In the genomic region with DNA sequence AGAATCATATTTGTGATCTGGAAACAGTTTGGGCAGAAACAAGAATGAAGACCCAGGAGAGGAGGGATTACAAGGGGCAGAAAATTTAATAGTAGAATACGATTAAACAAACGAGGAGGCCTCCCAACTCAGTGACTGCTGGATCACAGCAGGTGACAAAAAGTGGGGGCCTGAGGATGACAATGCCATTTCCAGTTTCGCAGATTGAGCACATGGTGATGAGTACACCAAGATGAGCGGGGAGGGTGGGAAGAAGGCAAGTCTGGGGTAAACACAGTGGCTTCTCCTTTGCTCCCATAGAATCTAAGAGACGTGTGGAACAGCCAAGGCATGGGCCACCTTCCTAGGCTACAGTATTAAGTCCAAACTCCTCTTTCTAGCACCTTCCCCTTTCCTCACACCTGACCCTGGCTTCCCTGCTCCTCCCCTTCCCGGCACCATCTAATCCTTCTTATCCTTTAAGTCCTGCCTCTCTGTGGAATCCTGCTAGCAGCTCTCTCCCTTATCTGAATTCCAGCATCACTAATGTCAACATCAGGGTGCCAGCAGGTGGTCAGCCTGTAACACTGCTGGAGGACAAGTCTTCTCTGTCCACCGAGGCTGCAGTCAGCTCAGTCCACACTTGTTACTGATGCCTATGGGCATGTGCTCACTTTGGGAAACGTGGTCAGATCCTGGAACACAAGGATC, we compare ENCODE assay signal across 1 cellular context.
TF ChIP-seq lines count a peak whose summit lies in the region.

No MANE protein-coding gene starts in this region.

TF ChIP-seq in HepG2, 621 proteins besides CTCF, POLR2A, EP300 and RAD21 (continues in another document):
- TF ChIP-seq GATAD2A (CRISPR knock-in tag; IDR thresholded peaks at IDR 0.05) (peak; percentile 95), ZNF207 (IDR thresholded peaks at IDR 0.05; ENCODE audit: borderline replicate concordance) (no peak), KLF16 (CRISPR knock-in tag; IDR thresholded peaks at IDR 0.05) (peak in 1 of 2 experiments; percentile 45; a peak in 1 of 4 replicates), GABPB1 (CRISPR knock-in tag; IDR thresholded peaks at IDR 0.05) (0 out of 2 replicates have a peak, but pooled peaks have one; percentile 20), MXD4 (CRISPR knock-in tag; IDR thresholded peaks at IDR 0.05) (peak; percentile 52; the same call in 1 of the 2 replicates), MXI1 (IDR thresholded peaks at IDR 0.05; ENCODE audit: borderline replicate concordance, low read depth, low read length) (peak; percentile 18; the same call in 1 of the 3 replicates), ZNF614 (CRISPR knock-in tag; IDR thresholded peaks at IDR 0.05; ENCODE audit: borderline replicate concordance) (peak; percentile 47; the same call in 1 of the 2 replicates), ZSCAN25 (CRISPR knock-in tag; IDR thresholded peaks at IDR 0.05) (no peak), HHEX (CRISPR knock-in tag; IDR thresholded peaks at IDR 0.05) (0 out of 2 replicates have a peak, but pooled peaks have one; percentile 39), MIXL1 (CRISPR knock-in tag; IDR thresholded peaks at IDR 0.05) (peak; percentile 53; the same call in 1 of the 2 replicates), ELF3 (CRISPR knock-in tag; IDR thresholded peaks at IDR 0.05) (peak; percentile 62), ZNF451 (CRISPR knock-in tag; IDR thresholded peaks at IDR 0.05) (0 out of 2 replicates have a peak, but pooled peaks have one; percentile 37), REPIN1 (CRISPR knock-in tag; IDR thresholded peaks at IDR 0.05; ENCODE audit: borderline replicate concordance, low read depth) (peak; percentile 71; the same call in 1 of the 2 replicates), THYN1 (CRISPR knock-in tag; IDR thresholded peaks at IDR 0.05; ENCODE audit: borderline replicate concordance, low read depth) (0 out of 2 replicates have a peak, but pooled peaks have one; percentile 28), ZNF205 (CRISPR knock-in tag; IDR thresholded peaks at IDR 0.05) (peak; percentile 37; the same call in 1 of the 2 replicates), ZEB1 (IDR thresholded peaks at IDR 0.05; ENCODE audit: insufficient replicate concordance, low read depth) (peak; percentile 76), ZMYM4 (CRISPR knock-in tag; IDR thresholded peaks at IDR 0.05) (peak; percentile 78), ZNF747 (CRISPR knock-in tag; IDR thresholded peaks at IDR 0.05; ENCODE audit: borderline replicate concordance) (peak; percentile 66; the same call in 1 of the 2 replicates), ZBTB34 (CRISPR knock-in tag; IDR thresholded peaks at IDR 0.05) (0 out of 2 replicates have a peak, but pooled peaks have one; percentile 27), SMAD1 (CRISPR knock-in tag; IDR thresholded peaks at IDR 0.05; ENCODE audit: borderline replicate concordance, low read depth) (no peak), ARID5B (CRISPR knock-in tag; IDR thresholded peaks at IDR 0.05) (peak; percentile 94), ZNF326 (CRISPR knock-in tag; IDR thresholded peaks at IDR 0.05; ENCODE audit: borderline replicate concordance) (no peak), HOMEZ (CRISPR knock-in tag; IDR thresholded peaks at IDR 0.05; ENCODE audit: low read depth) (peak; percentile 70; the same call in 1 of the 2 replicates), FOXM1 (CRISPR knock-in tag; IDR thresholded peaks at IDR 0.05) (no peak), ZFP1 (CRISPR knock-in tag; IDR thresholded peaks at IDR 0.05) (peak; percentile 57; the same call in 1 of the 2 replicates), ZNF121 (CRISPR knock-in tag; IDR thresholded peaks at IDR 0.05) (peak; percentile 72), PAXIP1 (CRISPR knock-in tag; conservative IDR thresholded peaks at IDR 0.05) (peak; percentile 79), MIER3 (CRISPR knock-in tag; IDR thresholded peaks at IDR 0.05; ENCODE audit: borderline replicate concordance) (0 out of 2 replicates have a peak, but pooled peaks have one; percentile 49), SMAD3 (CRISPR knock-in tag; IDR thresholded peaks at IDR 0.05) (peak; percentile 81; the same call in 1 of the 2 replicates), ZSCAN9 (CRISPR knock-in tag; IDR thresholded peaks at IDR 0.05; ENCODE audit: borderline replicate concordance) (peak; percentile 65; the same call in 1 of the 2 replicates), ZNF674 (CRISPR knock-in tag; IDR thresholded peaks at IDR 0.05; ENCODE audit: low read depth) (no peak), NRL (CRISPR knock-in tag; IDR thresholded peaks at IDR 0.05; ENCODE audit: borderline replicate concordance) (0 out of 2 replicates have a peak, but pooled peaks have one; percentile 24), ZSCAN31 (CRISPR knock-in tag; IDR thresholded peaks at IDR 0.05; ENCODE audit: low read depth) (peak; percentile 63), ZNF597 (CRISPR knock-in tag; IDR thresholded peaks at IDR 0.05) (no peak), AHR (CRISPR knock-in tag; IDR thresholded peaks at IDR 0.05) (no peak), ZNF468 (CRISPR knock-in tag; IDR thresholded peaks at IDR 0.05) (no peak), RARA (CRISPR knock-in tag; IDR thresholded peaks at IDR 0.05) (peak; percentile 61; the same call in 1 of the 2 replicates), SOX6 (IDR thresholded peaks at IDR 0.05) (no peak), SOX6 (CRISPR knock-in tag; IDR thresholded peaks at IDR 0.05) (peak; percentile 73), KDM5B (CRISPR knock-in tag; IDR thresholded peaks at IDR 0.05; ENCODE audit: borderline replicate concordance) (peak; percentile 35; the same call in 1 of the 2 replicates)
- TF ChIP-seq, protein P1, sequence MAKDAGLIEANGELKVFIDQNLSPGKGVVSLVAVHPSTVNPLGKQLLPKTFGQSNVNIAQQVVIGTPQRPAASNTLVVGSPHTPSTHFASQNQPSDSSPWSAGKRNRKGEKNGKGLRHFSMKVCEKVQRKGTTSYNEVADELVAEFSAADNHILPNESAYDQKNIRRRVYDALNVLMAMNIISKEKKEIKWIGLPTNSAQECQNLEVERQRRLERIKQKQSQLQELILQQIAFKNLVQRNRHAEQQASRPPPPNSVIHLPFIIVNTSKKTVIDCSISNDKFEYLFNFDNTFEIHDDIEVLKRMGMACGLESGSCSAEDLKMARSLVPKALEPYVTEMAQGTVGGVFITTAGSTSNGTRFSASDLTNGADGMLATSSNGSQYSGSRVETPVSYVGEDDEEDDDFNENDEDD (CRISPR knock-in tag; IDR thresholded peaks at IDR 0.05; ENCODE audit: borderline replicate concordance), result peak; percentile 57; the same call in 1 of the 2 replicates
- TF ChIP-seq, protein P2, sequence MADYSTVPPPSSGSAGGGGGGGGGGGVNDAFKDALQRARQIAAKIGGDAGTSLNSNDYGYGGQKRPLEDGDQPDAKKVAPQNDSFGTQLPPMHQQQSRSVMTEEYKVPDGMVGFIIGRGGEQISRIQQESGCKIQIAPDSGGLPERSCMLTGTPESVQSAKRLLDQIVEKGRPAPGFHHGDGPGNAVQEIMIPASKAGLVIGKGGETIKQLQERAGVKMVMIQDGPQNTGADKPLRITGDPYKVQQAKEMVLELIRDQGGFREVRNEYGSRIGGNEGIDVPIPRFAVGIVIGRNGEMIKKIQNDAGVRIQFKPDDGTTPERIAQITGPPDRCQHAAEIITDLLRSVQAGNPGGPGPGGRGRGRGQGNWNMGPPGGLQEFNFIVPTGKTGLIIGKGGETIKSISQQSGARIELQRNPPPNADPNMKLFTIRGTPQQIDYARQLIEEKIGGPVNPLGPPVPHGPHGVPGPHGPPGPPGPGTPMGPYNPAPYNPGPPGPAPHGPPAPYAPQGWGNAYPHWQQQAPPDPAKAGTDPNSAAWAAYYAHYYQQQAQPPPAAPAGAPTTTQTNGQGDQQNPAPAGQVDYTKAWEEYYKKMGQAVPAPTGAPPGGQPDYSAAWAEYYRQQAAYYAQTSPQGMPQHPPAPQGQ (CRISPR knock-in tag; IDR thresholded peaks at IDR 0.05; ENCODE audit: borderline replicate concordance), result peak; percentile 71; the same call in 1 of the 2 replicates
- TF ChIP-seq, protein P3, sequence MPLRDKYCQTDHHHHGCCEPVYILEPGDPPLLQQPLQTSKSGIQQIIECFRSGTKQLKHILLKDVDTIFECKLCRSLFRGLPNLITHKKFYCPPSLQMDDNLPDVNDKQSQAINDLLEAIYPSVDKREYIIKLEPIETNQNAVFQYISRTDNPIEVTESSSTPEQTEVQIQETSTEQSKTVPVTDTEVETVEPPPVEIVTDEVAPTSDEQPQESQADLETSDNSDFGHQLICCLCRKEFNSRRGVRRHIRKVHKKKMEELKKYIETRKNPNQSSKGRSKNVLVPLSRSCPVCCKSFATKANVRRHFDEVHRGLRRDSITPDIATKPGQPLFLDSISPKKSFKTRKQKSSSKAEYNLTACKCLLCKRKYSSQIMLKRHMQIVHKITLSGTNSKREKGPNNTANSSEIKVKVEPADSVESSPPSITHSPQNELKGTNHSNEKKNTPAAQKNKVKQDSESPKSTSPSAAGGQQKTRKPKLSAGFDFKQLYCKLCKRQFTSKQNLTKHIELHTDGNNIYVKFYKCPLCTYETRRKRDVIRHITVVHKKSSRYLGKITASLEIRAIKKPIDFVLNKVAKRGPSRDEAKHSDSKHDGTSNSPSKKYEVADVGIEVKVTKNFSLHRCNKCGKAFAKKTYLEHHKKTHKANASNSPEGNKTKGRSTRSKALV (CRISPR knock-in tag; IDR thresholded peaks at IDR 0.05), result peak; percentile 21; the same call in 1 of the 2 replicates
